1 cellular context compared by ENCODE assay signal in the genomic region with DNA sequence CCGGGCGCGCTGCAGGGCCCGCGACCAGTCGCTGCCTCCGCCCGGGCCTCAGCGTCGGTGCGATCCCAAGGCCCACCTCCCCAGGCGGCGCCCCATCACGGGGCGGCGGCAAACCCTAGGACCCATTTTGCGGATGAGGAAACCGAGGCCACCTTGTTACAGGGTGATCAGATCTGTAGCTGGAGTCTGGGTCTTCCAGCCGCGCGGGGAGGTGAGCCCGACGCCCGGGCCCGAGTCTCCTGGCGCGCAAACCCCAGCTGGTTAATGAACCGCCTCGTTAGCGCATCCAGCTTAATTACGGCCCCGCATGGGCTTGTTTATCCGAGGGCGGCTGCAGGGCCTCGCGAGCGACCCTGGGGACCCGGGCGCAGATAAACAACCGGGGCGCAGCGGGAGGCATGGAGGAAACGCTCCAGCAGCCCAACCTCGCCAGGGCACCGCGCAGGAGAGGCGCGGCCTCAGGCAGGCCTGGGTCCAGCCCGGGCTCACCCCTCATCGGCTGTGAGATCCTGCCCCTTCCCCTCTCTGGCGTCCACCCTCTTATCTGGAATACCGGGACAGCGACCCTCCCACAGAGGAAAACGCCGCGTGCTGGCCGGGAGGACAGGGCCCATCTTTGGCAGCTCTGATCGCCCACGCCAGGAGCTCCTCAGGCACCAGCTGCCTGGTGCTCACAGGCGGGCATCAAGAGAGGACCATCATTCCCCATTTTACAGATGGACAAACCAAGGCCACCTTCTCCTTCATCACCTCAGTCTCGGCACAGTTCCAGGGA.
TF ChIP-seq lines count a peak whose summit lies in the region.

No MANE protein-coding gene starts in this region.

TF ChIP-seq in WTC11, 78 proteins besides CTCF, POLR2A, EP300 and RAD21 (continued from another document):
- TF ChIP-seq, protein P1, sequence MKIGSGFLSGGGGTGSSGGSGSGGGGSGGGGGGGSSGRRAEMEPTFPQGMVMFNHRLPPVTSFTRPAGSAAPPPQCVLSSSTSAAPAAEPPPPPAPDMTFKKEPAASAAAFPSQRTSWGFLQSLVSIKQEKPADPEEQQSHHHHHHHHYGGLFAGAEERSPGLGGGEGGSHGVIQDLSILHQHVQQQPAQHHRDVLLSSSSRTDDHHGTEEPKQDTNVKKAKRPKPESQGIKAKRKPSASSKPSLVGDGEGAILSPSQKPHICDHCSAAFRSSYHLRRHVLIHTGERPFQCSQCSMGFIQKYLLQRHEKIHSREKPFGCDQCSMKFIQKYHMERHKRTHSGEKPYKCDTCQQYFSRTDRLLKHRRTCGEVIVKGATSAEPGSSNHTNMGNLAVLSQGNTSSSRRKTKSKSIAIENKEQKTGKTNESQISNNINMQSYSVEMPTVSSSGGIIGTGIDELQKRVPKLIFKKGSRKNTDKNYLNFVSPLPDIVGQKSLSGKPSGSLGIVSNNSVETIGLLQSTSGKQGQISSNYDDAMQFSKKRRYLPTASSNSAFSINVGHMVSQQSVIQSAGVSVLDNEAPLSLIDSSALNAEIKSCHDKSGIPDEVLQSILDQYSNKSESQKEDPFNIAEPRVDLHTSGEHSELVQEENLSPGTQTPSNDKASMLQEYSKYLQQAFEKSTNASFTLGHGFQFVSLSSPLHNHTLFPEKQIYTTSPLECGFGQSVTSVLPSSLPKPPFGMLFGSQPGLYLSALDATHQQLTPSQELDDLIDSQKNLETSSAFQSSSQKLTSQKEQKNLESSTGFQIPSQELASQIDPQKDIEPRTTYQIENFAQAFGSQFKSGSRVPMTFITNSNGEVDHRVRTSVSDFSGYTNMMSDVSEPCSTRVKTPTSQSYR (CRISPR knock-in tag; IDR thresholded peaks at IDR 0.05) = no peak
- TF ChIP-seq, protein P2, sequence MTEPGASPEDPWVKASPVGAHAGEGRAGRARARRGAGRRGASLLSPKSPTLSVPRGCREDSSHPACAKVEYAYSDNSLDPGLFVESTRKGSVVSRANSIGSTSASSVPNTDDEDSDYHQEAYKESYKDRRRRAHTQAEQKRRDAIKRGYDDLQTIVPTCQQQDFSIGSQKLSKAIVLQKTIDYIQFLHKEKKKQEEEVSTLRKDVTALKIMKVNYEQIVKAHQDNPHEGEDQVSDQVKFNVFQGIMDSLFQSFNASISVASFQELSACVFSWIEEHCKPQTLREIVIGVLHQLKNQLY (CRISPR knock-in tag; IDR thresholded peaks at IDR 0.05) = no peak
- TF ChIP-seq, protein P3, sequence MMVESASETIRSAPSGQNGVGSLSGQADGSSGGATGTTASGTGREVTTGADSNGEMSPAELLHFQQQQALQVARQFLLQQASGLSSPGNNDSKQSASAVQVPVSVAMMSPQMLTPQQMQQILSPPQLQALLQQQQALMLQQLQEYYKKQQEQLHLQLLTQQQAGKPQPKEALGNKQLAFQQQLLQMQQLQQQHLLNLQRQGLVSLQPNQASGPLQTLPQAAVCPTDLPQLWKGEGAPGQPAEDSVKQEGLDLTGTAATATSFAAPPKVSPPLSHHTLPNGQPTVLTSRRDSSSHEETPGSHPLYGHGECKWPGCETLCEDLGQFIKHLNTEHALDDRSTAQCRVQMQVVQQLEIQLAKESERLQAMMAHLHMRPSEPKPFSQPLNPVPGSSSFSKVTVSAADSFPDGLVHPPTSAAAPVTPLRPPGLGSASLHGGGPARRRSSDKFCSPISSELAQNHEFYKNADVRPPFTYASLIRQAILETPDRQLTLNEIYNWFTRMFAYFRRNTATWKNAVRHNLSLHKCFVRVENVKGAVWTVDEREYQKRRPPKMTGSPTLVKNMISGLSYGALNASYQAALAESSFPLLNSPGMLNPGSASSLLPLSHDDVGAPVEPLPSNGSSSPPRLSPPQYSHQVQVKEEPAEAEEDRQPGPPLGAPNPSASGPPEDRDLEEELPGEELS (CRISPR knock-in tag; IDR thresholded peaks at IDR 0.05) = no peak
- no peak for TF ChIP-seq SMAD4 (CRISPR knock-in tag; IDR thresholded peaks at IDR 0.05)
